ENCODE assay signal across 8 cellular contexts in genomic region chr1:167650266-167651160, GRCh38. TPM values are rescaled to one million over a fixed set of nuclear protein-coding genes. Genes with fewer than 3 reads are reported as not detected.
DNase-seq lines count a peak whose midpoint lies in the region; ATAC-seq and TF ChIP-seq lines count a peak whose summit lies in the region.

No MANE protein-coding gene starts in this region.

- H3K27me3 ChIP-seq in right lobe of liver (no peaks in the 10 kb centered on the region), colonic mucosa (no peaks in the 10 kb centered on the region)

- no peak overlapping the region for H3K4me3 ChIP-seq in right lobe of liver
- no peak overlapping the region for H3K4me3 ChIP-seq in colonic mucosa

- DNase-seq in SKM-1 (lab: John Stamatoyannopoulos, UW; ENCODE audit: unreplicated experiment): peak; percentile 91
- DNase-seq in right lobe of liver: no peak
- no peak for DNase-seq in colonic mucosa
- DNase-seq in DMS 273 (lab: John Stamatoyannopoulos, UW; ENCODE audit: unreplicated experiment): no peak
- DNase-seq in hippocampal formation (lab: John Stamatoyannopoulos, UW): no peak

- TF ChIP-seq POLR2A in right lobe of liver (IDR thresholded peaks at IDR 0.05): no peak

- no peaks in the 10 kb centered on the region for H3K4me1 ChIP-seq in right lobe of liver
- no peaks in the 10 kb centered on the region for H3K4me1 ChIP-seq in colonic mucosa

- no peak overlapping the region for H3K27ac ChIP-seq in right lobe of liver
- no peak overlapping the region for H3K27ac ChIP-seq in colonic mucosa

- H3K9ac ChIP-seq in colonic mucosa (ENCODE audit: low read depth in 2 of 2, low read length in 2 of 2): peak overlapping the region in 1 of 2 donors; percentile 9

- H3K36me3 ChIP-seq in right lobe of liver (no peaks in the 10 kb centered on the region), colonic mucosa (no peaks in the 10 kb centered on the region)

- intact Hi-C loops in right lobe of liver (cut with DNase I): no loop called here
- intact Hi-C loops in colonic mucosa (cut with DNase I): no loop called here

- 66% methylated on average over 6 of the region's 16 CpGs for WGBS in right lobe of liver (ENCODE audit: insufficient coverage, low coverage, low lambda C conversion rate, missing lambda C conversion rate)

- peak; percentile 63 for ATAC-seq in GM18502 (IDR thresholded peaks at IDR 0.05; ENCODE audit: poor library complexity, unreplicated experiment)
- ATAC-seq in HG02610 (IDR thresholded peaks at IDR 0.05; ENCODE audit: unreplicated experiment): peak; percentile 71
- peak; percentile 18 to 48 (median 44) for ATAC-seq in right lobe of liver
- ATAC-seq in HG02970 (IDR thresholded peaks at IDR 0.05; ENCODE audit: low FRiP score, unreplicated experiment): no peak

- H3K9me3 ChIP-seq in right lobe of liver (no peaks in the 10 kb centered on the region), colonic mucosa (no peaks in the 10 kb centered on the region)

- TF ChIP-seq CTCF in right lobe of liver (IDR thresholded peaks at IDR 0.05): no peak
- TF ChIP-seq CTCF in colonic mucosa (IDR thresholded peaks at IDR 0.05): no peak

RNA-seq across cellular contexts. Expression of gene RCSD1, which starts 20.5 kb away (rescaled TPM):
- total RNA-seq in right lobe of liver: 1 to 10 TPM; 2.4 to 8.4 (median 5.0) TPM
- 1 to 10 TPM; 4.7 to 5.7 TPM for total RNA-seq in colonic mucosa
